ENCODE assay signal across 10 cellular contexts in genomic region chr1:99527078-99527477, GRCh38.
DNase-seq lines count a peak whose midpoint lies in the region; ATAC-seq, FAIRE-seq and TF ChIP-seq lines count a peak whose summit lies in the region.
"Had no signal": no experiment of that assay in that cellular context is flagged by ENCODE, and none has a peak within 500 bp of the region (broad histone marks: within the 10 kb centered on the region; RNA-seq: fewer than 3 reads in every experiment).

No MANE protein-coding gene starts in this region.

- no peak overlapping the region for H2AFZ ChIP-seq in parathyroid adenoma

- H3K4me3 ChIP-seq in GM06990 (replicated peaks; ENCODE audit: low read depth, low read length) (no peak overlapping the region), parathyroid adenoma (ENCODE audit: low read depth, low read length) (no peak overlapping the region)

- no peaks in the 10 kb centered on the region for H3K9me3 ChIP-seq in parathyroid adenoma (ENCODE audit: control insufficient read depth, low read length)

- H3K4me2 ChIP-seq in parathyroid adenoma (ENCODE audit: low read length), result no peak overlapping the region

- ATAC-seq in HG02642 (IDR thresholded peaks at IDR 0.05; ENCODE audit: poor library complexity, unreplicated experiment), result no peak

- TF ChIP-seq CTCF in GM06990 (IDR thresholded peaks at IDR 0.05; ENCODE audit: insufficient read depth, low read length, poor library complexity, severe bottlenecking), result peak; percentile 18
- peak; percentile 19 for TF ChIP-seq CTCF in parathyroid adenoma (IDR thresholded peaks at IDR 0.05)

- no peak for FAIRE-seq in urothelium cell line (lab: Jason Lieb, UNC)

- H3K27me3 ChIP-seq in GM06990 (replicated peaks; ENCODE audit: control insufficient read depth, insufficient read depth, low read length), result no peaks in the 10 kb centered on the region
- no peaks in the 10 kb centered on the region for H3K27me3 ChIP-seq in parathyroid adenoma (ENCODE audit: control insufficient read depth, insufficient read depth, low read length)

- no peak overlapping the region for H3K9ac ChIP-seq in parathyroid adenoma

- no peaks in the 10 kb centered on the region for H3K36me3 ChIP-seq in GM06990 (ENCODE audit: control insufficient read depth, insufficient read depth, low read length)
- no peaks in the 10 kb centered on the region for H3K36me3 ChIP-seq in parathyroid adenoma (ENCODE audit: control insufficient read depth, insufficient read depth, low read length)

- H3K4me1 ChIP-seq in parathyroid adenoma, result no peaks in the 10 kb centered on the region

- no peak overlapping the region for H3K27ac ChIP-seq in parathyroid adenoma

- H3K79me2 ChIP-seq in parathyroid adenoma, result no peaks in the 10 kb centered on the region

- DNase-seq in GM06990 (ENCODE audit: extremely low read depth, insufficient read length) (no peak), OCI-M1 (lab: John Stamatoyannopoulos, UW) (peak; percentile 71), epidermal melanocyte (ENCODE audit: insufficient read length, low spot score) (peak; percentile 40), urothelium cell line (ENCODE audit: low spot score) (no peak), NCI-H1048 (lab: John Stamatoyannopoulos, UW) (no peak), NCI-H2029 (lab: John Stamatoyannopoulos, UW) (no peak)
- DNase-seq: activated CD4-positive, alpha-beta T cell treated with anti-CD3 and anti-CD28 coated beads for 48 hours; NCI-H1436 treated with DMSO at 0.1 percent for 48 hours had no signal

Comparison
In these comparisons a context has a peak if more than half of its experiments do, and no peak if none do; other contexts are left out.
1. DNase-seq: peak in OCI-M1 (single experiment) and epidermal melanocyte (single experiment); none in GM06990 (single experiment), urothelium cell line (single experiment), NCI-H1048 (single experiment) and NCI-H2029 (single experiment).